21 cellular contexts compared by ENCODE assay signal in genomic region chr1:20400341-20401177, GRCh38.
DNase-seq lines count a peak whose midpoint lies in the region; ATAC-seq and TF ChIP-seq lines count a peak whose summit lies in the region.
"Had no signal": no experiment of that assay in that cellular context is flagged by ENCODE, and none has a peak within 500 bp of the region (broad histone marks: within the 10 kb centered on the region; RNA-seq: fewer than 3 reads in every experiment).

No MANE protein-coding gene starts in this region.

- H3K36me3 ChIP-seq in HEK293 (ENCODE audit: control insufficient read depth in 2 of 2, insufficient read depth in 1 of 2, low read length in 2 of 2) (no peaks in the 10 kb centered on the region), SJCRH30 (no peaks in the 10 kb centered on the region)
- H3K36me3 ChIP-seq: brain microvascular endothelial cell, neutrophil, upper lobe of left lung had no signal

- H3K4me3 ChIP-seq in HEK293 (ENCODE audit: low read depth, low read length) (no peak overlapping the region), coronary artery (no peak overlapping the region), SJCRH30 (no peak overlapping the region)
- H3K4me3 ChIP-seq: upper lobe of left lung had no signal

- TF ChIP-seq CTCF in HEK293 (tag by site-specific recombination; IDR thresholded peaks at IDR 0.05), result no peak
- TF ChIP-seq CTCF in coronary artery (IDR thresholded peaks at IDR 0.05), result no peak

- POLR2A ChIA-PET in HEK293 (lab: Yijun Ruan, JAX), result no interaction called here

- DNase-seq in EH (ENCODE audit: low read depth) (peak; percentile 21), coronary artery (ENCODE audit: low spot score) (peak; percentile 66), renal cortical epithelial cell (ENCODE audit: low read depth) (peak; percentile 40), SJCRH30 (no peak), NCI-H1105 treated with DMSO at 0.1 percent for 48 hours (lab: John Stamatoyannopoulos, UW) (no peak), HCEC 1CT (no peak)
- DNase-seq: activated CD8-positive, alpha-beta T cell treated with anti-CD3 and anti-CD28 coated beads for 36 hours; activated T-cell treated with anti-CD3 and anti-CD28 coated beads, Interleukin-2, amount 50 U/mL, for 48 hours; brain microvascular endothelial cell; left cardiac atrium; NCI-H82; PC-3; retina; SIG-M5; stimulated activated CD4-positive, alpha-beta T cell treated with anti-CD3 and anti-CD28 coated beads, Interleukin-15, amount 100 ng/mL, for 24 hours; stimulated activated naive CD4-positive, alpha-beta T cell treated with Interleukin-2 at 50 U/mL for 16 hours; T-helper 17 cell had no signal

- no peaks in the 10 kb centered on the region for H3K4me1 ChIP-seq in HEK293 (ENCODE audit: control insufficient read depth, insufficient read depth, low read length)
- no peaks in the 10 kb centered on the region for H3K4me1 ChIP-seq in SJCRH30
- H3K4me1 ChIP-seq: upper lobe of left lung had no signal

- H3K27ac ChIP-seq in HEK293 (ENCODE audit: extremely low read depth, low read depth, low read length), result no peak overlapping the region
- no peak overlapping the region for H3K27ac ChIP-seq in coronary artery
- no peak overlapping the region for H3K27ac ChIP-seq in SJCRH30
- H3K27ac ChIP-seq: brain microvascular endothelial cell, neutrophil, upper lobe of left lung had no signal

- CTCF ChIA-PET in HEK293 (lab: Yijun Ruan, JAX), result interaction anchor here (0.9 kb wide), 1 partner anchor 169 kb away, joined by 3 read pairs; no protein-coding TSS in a partner anchor

- H3K27me3 ChIP-seq in SJCRH30, result peaks cover 14% of the 10 kb centered on the region; the same call in 1 of the 2 replicates
- H3K27me3 ChIP-seq: upper lobe of left lung had no signal

- H3K9me3 ChIP-seq in HEK293 (ENCODE audit: control insufficient read depth, insufficient read depth, low read depth, low read length) (no peaks in the 10 kb centered on the region), SJCRH30 (replicated peaks) (no peaks in the 10 kb centered on the region; the same call in 1 of the 2 replicates)
- H3K9me3 ChIP-seq: neutrophil had no signal

- no peak for ATAC-seq in GM21737 (IDR thresholded peaks at IDR 0.05; ENCODE audit: unreplicated experiment)
- ATAC-seq: activated CD8-positive, alpha-beta T cell treated with anti-CD3 and anti-CD28 coated beads for 36 hours; PC-3; T-helper 17 cell had no signal

TF ChIP-seq in HEK293, 187 proteins besides CTCF, POLR2A, EP300 and RAD21:
- TF ChIP-seq KLF7 (tag by site-specific recombination; IDR thresholded peaks at IDR 0.05; ENCODE audit: borderline replicate concordance), result no peak
- TF ChIP-seq KLF1 (tag by site-specific recombination; IDR thresholded peaks at IDR 0.05), result no peak
- peak; percentile 86 for TF ChIP-seq ZNF768 (tag by site-specific recombination; IDR thresholded peaks at IDR 0.05)
- no peak for TF ChIP-seq ZBTB8A (tag by site-specific recombination; IDR thresholded peaks at IDR 0.05)
- no peak for TF ChIP-seq ZBTB49 (tag by site-specific recombination; IDR thresholded peaks at IDR 0.05; ENCODE audit: low read depth)
- no peak for TF ChIP-seq HOXA7 (CRISPR knock-in tag; IDR thresholded peaks at IDR 0.05; ENCODE audit: borderline replicate concordance)
- TF ChIP-seq ZNF76 (tag by site-specific recombination; IDR thresholded peaks at IDR 0.05; ENCODE audit: borderline replicate concordance, low read depth), result no peak
- TF ChIP-seq ZFHX2 (tag by site-specific recombination; conservative IDR thresholded peaks at IDR 0.05), result peak; percentile 99
- TF ChIP-seq ZNF121 (tag by site-specific recombination; IDR thresholded peaks at IDR 0.05), result no peak
- TF ChIP-seq AEBP2 (tag by site-specific recombination; IDR thresholded peaks at IDR 0.05; ENCODE audit: borderline replicate concordance), result no peak
- no peak for TF ChIP-seq ZNF23 (tag by site-specific recombination; IDR thresholded peaks at IDR 0.05; ENCODE audit: borderline replicate concordance)
- TF ChIP-seq ZNF677 (tag by site-specific recombination; IDR thresholded peaks at IDR 0.05), result no peak
- no peak for TF ChIP-seq SCRT2 (tag by site-specific recombination; IDR thresholded peaks at IDR 0.05)
- TF ChIP-seq EGR2 (tag by site-specific recombination; IDR thresholded peaks at IDR 0.05; ENCODE audit: low read depth), result peak; percentile 99
- TF ChIP-seq SETDB1 (IDR thresholded peaks at IDR 0.05; ENCODE audit: insufficient read length, low read length), result no peak
- no peak; the same call in 1 of the 2 replicates for TF ChIP-seq ZIC2 (tag by site-specific recombination; IDR thresholded peaks at IDR 0.05)

Comparison
In these comparisons a context has a peak if more than half of its experiments do, and no peak if none do; other contexts are left out.
1. DNase-seq: peak in EH (single experiment), coronary artery (single experiment) and renal cortical epithelial cell (single experiment); none in SJCRH30 (0 of 2), NCI-H1105 treated with DMSO at 0.1 percent for 48 hours (single experiment) and HCEC 1CT (single experiment).